In genomic region chr9:137229903-137230719, GRCh38 we compare ENCODE assay signal across 1 cellular context.
TF ChIP-seq lines count a peak whose summit lies in the region.

No MANE protein-coding gene starts in this region.

TF ChIP-seq in HepG2, 621 proteins besides CTCF, POLR2A, EP300 and RAD21 (continued from another document and continues in another):
- 0 out of 2 replicates have a peak, but pooled peaks have one; percentile 58 for TF ChIP-seq ZNF557 (CRISPR knock-in tag; IDR thresholded peaks at IDR 0.05)
- no peak; the same call in none of the 2 replicates for TF ChIP-seq ZNF143 (CRISPR knock-in tag; IDR thresholded peaks at IDR 0.05)
- no peak for TF ChIP-seq MEIS1 (CRISPR knock-in tag; IDR thresholded peaks at IDR 0.05; ENCODE audit: borderline replicate concordance)
- no peak for TF ChIP-seq ZNF552 (CRISPR knock-in tag; IDR thresholded peaks at IDR 0.05; ENCODE audit: borderline replicate concordance)
- TF ChIP-seq DNMT3B (CRISPR knock-in tag; conservative IDR thresholded peaks at IDR 0.05): no peak
- 0 out of 2 replicates have a peak, but pooled peaks have one; percentile 81 for TF ChIP-seq ZNF572 (CRISPR knock-in tag; IDR thresholded peaks at IDR 0.05)
- TF ChIP-seq CREM (IDR thresholded peaks at IDR 0.05): peak; percentile 65; the same call in 1 of the 2 replicates
- no peak for TF ChIP-seq CREM (CRISPR knock-in tag; IDR thresholded peaks at IDR 0.05)
- TF ChIP-seq ATF6 (CRISPR knock-in tag; conservative IDR thresholded peaks at IDR 0.05): no peak
- TF ChIP-seq, protein P1, sequence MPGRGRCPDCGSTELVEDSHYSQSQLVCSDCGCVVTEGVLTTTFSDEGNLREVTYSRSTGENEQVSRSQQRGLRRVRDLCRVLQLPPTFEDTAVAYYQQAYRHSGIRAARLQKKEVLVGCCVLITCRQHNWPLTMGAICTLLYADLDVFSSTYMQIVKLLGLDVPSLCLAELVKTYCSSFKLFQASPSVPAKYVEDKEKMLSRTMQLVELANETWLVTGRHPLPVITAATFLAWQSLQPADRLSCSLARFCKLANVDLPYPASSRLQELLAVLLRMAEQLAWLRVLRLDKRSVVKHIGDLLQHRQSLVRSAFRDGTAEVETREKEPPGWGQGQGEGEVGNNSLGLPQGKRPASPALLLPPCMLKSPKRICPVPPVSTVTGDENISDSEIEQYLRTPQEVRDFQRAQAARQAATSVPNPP (CRISPR knock-in tag; IDR thresholded peaks at IDR 0.05): no peak
- TF ChIP-seq, protein P2, sequence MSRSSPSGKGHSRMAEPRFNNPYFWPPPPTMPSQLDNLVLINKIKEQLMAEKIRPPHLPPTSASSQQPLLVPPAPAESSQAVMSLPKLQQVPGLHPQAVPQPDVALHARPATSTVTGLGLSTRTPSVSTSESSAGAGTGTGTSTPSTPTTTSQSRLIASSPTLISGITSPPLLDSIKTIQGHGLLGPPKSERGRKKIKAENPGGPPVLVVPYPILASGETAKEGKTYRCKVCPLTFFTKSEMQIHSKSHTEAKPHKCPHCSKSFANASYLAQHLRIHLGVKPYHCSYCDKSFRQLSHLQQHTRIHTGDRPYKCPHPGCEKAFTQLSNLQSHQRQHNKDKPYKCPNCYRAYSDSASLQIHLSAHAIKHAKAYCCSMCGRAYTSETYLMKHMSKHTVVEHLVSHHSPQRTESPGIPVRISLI (CRISPR knock-in tag; IDR thresholded peaks at IDR 0.05; ENCODE audit: borderline replicate concordance): 0 out of 2 replicates have a peak, but pooled peaks have one; percentile 14
- no peak for TF ChIP-seq SCMH1 (CRISPR knock-in tag; IDR thresholded peaks at IDR 0.05; ENCODE audit: borderline replicate concordance)
- TF ChIP-seq ZNF556 (CRISPR knock-in tag; IDR thresholded peaks at IDR 0.05; ENCODE audit: borderline replicate concordance): no peak; the same call in 1 of the 2 replicates
- TF ChIP-seq ZBTB25 (CRISPR knock-in tag; IDR thresholded peaks at IDR 0.05): peak; percentile 28; the same call in 1 of the 2 replicates
- 0 out of 2 replicates have a peak, but pooled peaks have one; percentile 64 for TF ChIP-seq ZNF776 (CRISPR knock-in tag; IDR thresholded peaks at IDR 0.05)
- TF ChIP-seq GPBP1L1 (CRISPR knock-in tag; IDR thresholded peaks at IDR 0.05): no peak
- no peak for TF ChIP-seq GLI4 (CRISPR knock-in tag; IDR thresholded peaks at IDR 0.05; ENCODE audit: borderline replicate concordance)
- 0 out of 2 replicates have a peak, but pooled peaks have one; percentile 44 for TF ChIP-seq ZNF567 (CRISPR knock-in tag; IDR thresholded peaks at IDR 0.05; ENCODE audit: borderline replicate concordance)
- TF ChIP-seq, protein P3, sequence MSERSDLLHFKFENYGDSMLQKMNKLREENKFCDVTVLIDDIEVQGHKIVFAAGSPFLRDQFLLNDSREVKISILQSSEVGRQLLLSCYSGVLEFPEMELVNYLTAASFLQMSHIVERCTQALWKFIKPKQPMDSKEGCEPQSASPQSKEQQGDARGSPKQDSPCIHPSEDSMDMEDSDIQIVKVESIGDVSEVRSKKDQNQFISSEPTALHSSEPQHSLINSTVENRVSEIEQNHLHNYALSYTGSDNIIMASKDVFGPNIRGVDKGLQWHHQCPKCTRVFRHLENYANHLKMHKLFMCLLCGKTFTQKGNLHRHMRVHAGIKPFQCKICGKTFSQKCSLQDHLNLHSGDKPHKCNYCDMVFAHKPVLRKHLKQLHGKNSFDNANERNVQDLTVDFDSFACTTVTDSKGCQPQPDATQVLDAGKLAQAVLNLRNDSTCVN (CRISPR knock-in tag; IDR thresholded peaks at IDR 0.05; ENCODE audit: borderline replicate concordance): no peak
- TF ChIP-seq ZNF138 (CRISPR knock-in tag; IDR thresholded peaks at IDR 0.05; ENCODE audit: low read depth): no peak
- no peak for TF ChIP-seq ZNF563 (CRISPR knock-in tag; IDR thresholded peaks at IDR 0.05)
- TF ChIP-seq MAZ (IDR thresholded peaks at IDR 0.05; ENCODE audit: borderline replicate concordance, low read depth, low read length): no peak
- TF ChIP-seq MAZ (CRISPR knock-in tag; IDR thresholded peaks at IDR 0.05; ENCODE audit: low read depth): peak; percentile 47; the same call in 1 of the 2 replicates
- TF ChIP-seq CERS6 (CRISPR knock-in tag; IDR thresholded peaks at IDR 0.05): no peak
- TF ChIP-seq, protein P4, sequence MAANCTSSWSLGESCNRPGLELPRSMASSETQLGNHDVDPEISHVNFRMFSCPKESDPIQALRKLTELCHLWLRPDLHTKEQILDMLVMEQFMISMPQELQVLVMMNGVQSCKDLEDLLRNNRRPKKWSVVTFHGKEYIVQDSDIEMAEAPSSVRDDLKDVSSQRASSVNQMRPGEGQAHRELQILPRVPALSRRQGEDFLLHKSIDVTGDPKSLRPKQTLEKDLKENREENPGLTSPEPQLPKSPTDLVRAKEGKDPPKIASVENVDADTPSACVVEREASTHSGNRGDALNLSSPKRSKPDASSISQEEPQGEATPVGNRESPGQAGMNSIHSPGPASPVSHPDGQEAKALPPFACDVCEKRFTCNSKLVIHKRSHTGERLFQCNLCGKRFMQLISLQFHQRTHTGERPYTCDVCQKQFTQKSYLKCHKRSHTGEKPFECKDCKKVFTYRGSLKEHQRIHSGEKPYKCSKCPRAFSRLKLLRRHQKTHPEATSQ (CRISPR knock-in tag; IDR thresholded peaks at IDR 0.05; ENCODE audit: borderline replicate concordance): no peak
- no peak for TF ChIP-seq ZNF207 (IDR thresholded peaks at IDR 0.05; ENCODE audit: borderline replicate concordance)
- no peak for TF ChIP-seq LBX2 (CRISPR knock-in tag; IDR thresholded peaks at IDR 0.05; ENCODE audit: borderline replicate concordance)
- TF ChIP-seq PPARG (CRISPR knock-in tag; conservative IDR thresholded peaks at IDR 0.05): peak; percentile 44; the same call in 1 of the 2 replicates
- TF ChIP-seq CEBPB (IDR thresholded peaks at IDR 0.05; ENCODE audit: borderline replicate concordance, low read depth, low read length): no peak
- TF ChIP-seq ZC3H13 (CRISPR knock-in tag; IDR thresholded peaks at IDR 0.05): peak; percentile 95; the same call in 1 of the 2 replicates
- peak; percentile 41; the same call in 1 of the 2 replicates for TF ChIP-seq ZNF639 (CRISPR knock-in tag; conservative IDR thresholded peaks at IDR 0.05)
- TF ChIP-seq TRIM24 (CRISPR knock-in tag; IDR thresholded peaks at IDR 0.05): no peak
- TF ChIP-seq ZKSCAN5 (CRISPR knock-in tag; IDR thresholded peaks at IDR 0.05): no peak
- TF ChIP-seq ZBTB8A (CRISPR knock-in tag; IDR thresholded peaks at IDR 0.05; ENCODE audit: borderline replicate concordance, low read depth): no peak
- no peak for TF ChIP-seq ZFP62 (CRISPR knock-in tag; IDR thresholded peaks at IDR 0.05)
- TF ChIP-seq FOSL2 (CRISPR knock-in tag; IDR thresholded peaks at IDR 0.05): no peak; the same call in 1 of the 2 replicates
- TF ChIP-seq SSRP1 (CRISPR knock-in tag; IDR thresholded peaks at IDR 0.05): no peak
- TF ChIP-seq ZNF672 (CRISPR knock-in tag; IDR thresholded peaks at IDR 0.05): no peak
- TF ChIP-seq ZBTB37 (CRISPR knock-in tag; IDR thresholded peaks at IDR 0.05): no peak
- peak; percentile 72 for TF ChIP-seq ZNF574 (CRISPR knock-in tag; IDR thresholded peaks at IDR 0.05)
- TF ChIP-seq ARNTL (CRISPR knock-in tag; IDR thresholded peaks at IDR 0.05): no peak; the same call in 1 of the 2 replicates
- TF ChIP-seq NR2F2 (IDR thresholded peaks at IDR 0.05; ENCODE audit: borderline replicate concordance, low read depth): no peak
- no peak for TF ChIP-seq PAWR (CRISPR knock-in tag; IDR thresholded peaks at IDR 0.05; ENCODE audit: borderline replicate concordance)
